ENCODE assay signal across 29 cellular contexts in the genomic region with DNA sequence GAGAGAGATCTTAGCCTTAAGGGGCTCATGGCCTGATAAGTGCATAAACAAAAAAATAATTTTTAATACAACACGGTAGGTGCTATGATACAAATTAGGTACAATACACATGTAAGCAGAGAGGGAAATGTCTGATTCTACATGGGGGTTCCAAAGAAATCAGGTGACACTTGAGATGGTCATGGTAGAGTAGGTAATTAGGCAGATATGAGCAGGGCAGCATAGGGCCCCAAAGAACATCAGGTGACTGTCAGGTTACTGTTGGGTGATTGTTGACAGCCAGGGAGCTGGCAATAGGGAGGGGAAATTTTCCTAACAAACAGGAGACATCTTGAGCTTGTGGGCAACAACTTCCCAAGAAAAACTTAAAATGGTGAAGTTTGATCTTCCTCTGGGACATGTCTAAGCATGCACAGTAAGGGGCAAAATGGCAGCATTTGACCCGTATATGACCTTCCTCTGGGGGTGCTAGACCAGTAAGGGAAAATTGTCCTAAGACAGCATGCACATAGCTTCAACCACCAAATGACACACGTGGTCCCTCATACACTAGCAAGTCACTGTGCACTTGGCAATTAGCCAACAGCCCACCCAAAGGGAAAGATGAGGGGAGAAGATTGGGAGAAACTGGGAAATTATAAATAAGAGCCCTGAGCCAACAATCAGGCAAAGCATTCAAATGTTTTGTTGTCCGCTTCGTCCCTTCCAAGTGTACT. TPM values are rescaled to one million over a fixed set of nuclear protein-coding genes. Genes with fewer than 3 reads are reported as not detected.
DNase-seq lines count a peak whose midpoint lies in the region; ATAC-seq, FAIRE-seq and TF ChIP-seq lines count a peak whose summit lies in the region.
"Had no signal": no experiment of that assay in that cellular context is flagged by ENCODE, and none has a peak within 500 bp of the region (broad histone marks: within the 10 kb centered on the region; RNA-seq: fewer than 3 reads in every experiment).

No MANE protein-coding gene starts in this region.

- TF ChIP-seq POLR2A in K562 (conservative IDR thresholded peaks at IDR 0.05) (no peak), esophagus squamous epithelium (IDR thresholded peaks at IDR 0.05) (no peak)

- POLR2A ChIA-PET in SK-N-SH (lab: Yijun Ruan, JAX), result no interaction called here
- POLR2A ChIA-PET in K562 (lab: Yijun Ruan, JAX), result interaction anchor here (0.7 to 1.7 kb wide), 3 partner anchors 9 to 13 kb away, joined by 3 to 4 read pairs (median 4); no protein-coding TSS in a partner anchor

- H3K4me2 ChIP-seq in SK-N-SH, result no peak overlapping the region
- no peak overlapping the region for H3K4me2 ChIP-seq in K562 (ENCODE audit: insufficient read depth, low read length)

- H2AFZ ChIP-seq in SK-N-SH (ENCODE audit: low read depth), result no peak overlapping the region
- H2AFZ ChIP-seq in K562 (ENCODE audit: low read depth, low read length), result no peak overlapping the region

- H3K36me3 ChIP-seq in SK-N-SH (replicated peaks in 1 of 2; ENCODE audit: control insufficient read depth in 1 of 2, insufficient read depth in 2 of 2, low read length in 1 of 2) (peaks cover 0 to 17% of the 10 kb centered on the region in 2 experiments), K562 (ENCODE audit: control insufficient read depth, insufficient read depth, low read length) (no peaks in the 10 kb centered on the region), esophagus squamous epithelium (peaks cover 0 to 26% (median 0%) of the 10 kb centered on the region in 3 donors)
- H3K36me3 ChIP-seq: gastrocnemius medialis, left lung had no signal

- no peak for DNase-seq in SK-N-SH
- DNase-seq in KBM-7, result peak; percentile 31
- DNase-seq in K562 (ENCODE audit: extremely low read depth in 1 of 4, low spot score in 3 of 4), result peak; percentile 24 to 55 (median 41)
- DNase-seq in SK-N-DZ (ENCODE audit: low spot score), result no peak
- no peak for DNase-seq in esophagus squamous epithelium (lab: John Stamatoyannopoulos, UW)
- DNase-seq: activated CD8-positive, alpha-beta T cell treated with anti-CD3 and anti-CD28 coated beads for 36 hours; activated T-cell treated with anti-CD3 and anti-CD28 coated beads, Interleukin-2, amount 50 U/mL, for 24 hours; body of pancreas; cortex of kidney; DMS79 treated with DMSO at 0.1 percent for 48 hours; gastrocnemius medialis; H9; Kasumi-1; left lung; mucosa of descending colon; NCI-H345; NK-92 treated with Interleukin-12 subunit alpha and Interleukin-12 subunit beta, amount 100 ng/mL, for 24 hours; retina; Right ventricle myocardium superior; stimulated activated CD4-positive, alpha-beta T cell treated with anti-CD3 and anti-CD28 coated beads, Interleukin-15, amount 100 ng/mL, for 24 hours; T-helper 17 cell; tibial artery had no signal

- H3K36me3 Mint-ChIP-seq in stimulated activated memory B cell treated with anti-CD40 and anti-IgM and Interleukin-4, amounts not matched to agents 10 μg/mL and 1 μg/mL and 100 μg/mL, for 72 hours, result peaks cover 39% of the 10 kb centered on the region
- H3K36me3 Mint-ChIP-seq: stimulated activated effector memory CD8-positive, alpha-beta T cell treated with anti-CD3 and anti-CD28 coated beads, Interleukin-12 subunit alpha, Interleukin-12 subunit beta, amount 100 ng/mL, for 72 hours had no signal

- CTCF ChIA-PET in SK-N-SH (lab: Yijun Ruan, JAX), result interaction anchor here (1.0 kb wide), 1 partner anchor 27 kb away, joined by 3 read pairs; no protein-coding TSS in a partner anchor
- CTCF ChIA-PET in K562 (lab: Yijun Ruan, JAX; ENCODE audit: low intra/inter-chr PET ratio), result no interaction called here

- peak overlapping the region; percentile 40 for H3K27ac Mint-ChIP-seq in stimulated activated memory B cell treated with anti-CD40 and anti-IgM and Interleukin-4, amounts not matched to agents 10 μg/mL and 1 μg/mL and 100 μg/mL, for 72 hours
- H3K27ac Mint-ChIP-seq: activated CD8-positive, alpha-beta T cell treated with anti-CD3 and anti-CD28 coated beads for 36 hours; activated naive CD4-positive, alpha-beta T cell treated with anti-CD3 and anti-CD28 coated beads, Interleukin-2, amount 50 U/mL, for 24 hours; activated T-cell treated with anti-CD3 and anti-CD28 coated beads, Interleukin-2, amount 50 U/mL, for 24 hours; CD4-positive, CD25-positive, alpha-beta regulatory T cell; H9; stimulated activated effector memory CD8-positive, alpha-beta T cell treated with anti-CD3 and anti-CD28 coated beads, Interleukin-12 subunit alpha, Interleukin-12 subunit beta, amount 100 ng/mL, for 72 hours; T-helper 17 cell had no signal

- TF ChIP-seq EP300 in SK-N-SH (IDR thresholded peaks at IDR 0.05; ENCODE audit: borderline replicate concordance in 1 of 2, low read depth in 1 of 2, low read length in 1 of 2), result no peak
- TF ChIP-seq EP300 in K562 (IDR thresholded peaks at IDR 0.05; ENCODE audit: low read length), result no peak

- H3K9me3 ChIP-seq in SK-N-SH, result no peaks in the 10 kb centered on the region
- H3K9me3 ChIP-seq in K562 (replicated peaks; ENCODE audit: control insufficient read depth, insufficient read depth, low read depth, low read length), result peaks cover 2% of the 10 kb centered on the region; the same call in 1 of the 2 replicates
- H3K9me3 ChIP-seq in esophagus squamous epithelium, result no peaks in the 10 kb centered on the region
- H3K9me3 ChIP-seq: body of pancreas, gastrocnemius medialis, mucosa of descending colon, tibial artery had no signal

- H3K9ac ChIP-seq in SK-N-SH (no peak overlapping the region), K562 (ENCODE audit: insufficient read depth in 1 of 2, low read depth in 2 of 2, low read length in 2 of 2) (no peak overlapping the region)

- in situ Hi-C loops in KBM-7 (cut with MboI; ENCODE audit: low pct_unique_long_range_greater_than_20kb, low sequenced_read_pairs), result no loop called here
- in situ Hi-C loops in K562 (cut with MboI), result no loop called here

- peaks cover 3% of the 10 kb centered on the region for H3K9me3 Mint-ChIP-seq in stimulated activated memory B cell treated with anti-CD40 and anti-IgM and Interleukin-4, amounts not matched to agents 10 μg/mL and 1 μg/mL and 100 μg/mL, for 72 hours
- H3K9me3 Mint-ChIP-seq: activated CD8-positive, alpha-beta T cell treated with anti-CD3 and anti-CD28 coated beads for 36 hours; activated naive CD4-positive, alpha-beta T cell treated with anti-CD3 and anti-CD28 coated beads, Interleukin-2, amount 50 U/mL, for 24 hours; activated T-cell treated with anti-CD3 and anti-CD28 coated beads, Interleukin-2, amount 50 U/mL, for 24 hours; stimulated activated effector memory CD8-positive, alpha-beta T cell treated with anti-CD3 and anti-CD28 coated beads, Interleukin-12 subunit alpha, Interleukin-12 subunit beta, amount 100 ng/mL, for 72 hours had no signal

- H4K20me1 ChIP-seq in SK-N-SH (ENCODE audit: insufficient read depth) (no peaks in the 10 kb centered on the region), K562 (replicated peaks; ENCODE audit: control insufficient read depth, insufficient read depth, low read length) (no peaks in the 10 kb centered on the region)

- no peak for ATAC-seq in SK-N-SH treated with all-trans-retinoic acid at 6 μM for 48 hours
- peak; percentile 81 for ATAC-seq in K562
- peak; percentile 57 for ATAC-seq in stimulated activated memory B cell treated with anti-CD40 and anti-IgM and Interleukin-4, amounts not matched to agents 10 μg/mL and 1 μg/mL and 100 μg/mL, for 72 hours
- ATAC-seq in GM21447 (IDR thresholded peaks at IDR 0.05; ENCODE audit: unreplicated experiment), result no peak
- ATAC-seq: activated CD8-positive, alpha-beta T cell treated with anti-CD3 and anti-CD28 coated beads for 36 hours; body of pancreas; gastrocnemius medialis; left lung; mucosa of descending colon; stimulated activated effector memory CD8-positive, alpha-beta T cell treated with anti-CD3 and anti-CD28 coated beads, Interleukin-12 subunit alpha, Interleukin-12 subunit beta, amount 100 ng/mL, for 72 hours; T-helper 17 cell had no signal

- peak; percentile 64 for FAIRE-seq in K562 (lab: Jason Lieb, UNC)
- FAIRE-seq: endothelial cell of umbilical vein had no signal

- H3K27ac ChIP-seq in SK-N-SH (ENCODE audit: low read depth in 2 of 2, low read length in 1 of 2) (no peak overlapping the region), K562 (ENCODE audit: extremely low read depth, low read depth, low read length) (no peak overlapping the region), esophagus squamous epithelium (no peak overlapping the region)
- H3K27ac ChIP-seq: body of pancreas, gastrocnemius medialis, left lung, tibial artery had no signal

- no TSS peak for BruUV-seq in K562 (replicated peaks; lab: Mats Ljungman, UMichigan)

- H3K79me2 ChIP-seq in SK-N-SH (ENCODE audit: insufficient read depth) (no peaks in the 10 kb centered on the region), K562 (ENCODE audit: control insufficient read depth, insufficient read depth, low read length) (no peaks in the 10 kb centered on the region)

- TF ChIP-seq CTCF in SK-N-SH (IDR thresholded peaks at IDR 0.05) (no peak), K562 (IDR thresholded peaks at IDR 0.05 in 2 of 3, conservative IDR thresholded peaks at IDR 0.05 in 1 of 3; ENCODE audit: insufficient read depth in 2 of 3, low read depth in 1 of 3, low read length in 3 of 3) (peak; percentile 22 to 33 (median 25); a peak in 2 of 6 replicates), esophagus squamous epithelium (IDR thresholded peaks at IDR 0.05) (no peak)

- no peak for TF ChIP-seq RAD21 in SK-N-SH (IDR thresholded peaks at IDR 0.05; ENCODE audit: low read length)
- no peak for TF ChIP-seq RAD21 in K562 (CRISPR knock-in tag; conservative IDR thresholded peaks at IDR 0.05 in 1 of 2, IDR thresholded peaks at IDR 0.05 in 1 of 2)

- H3K4me1 Mint-ChIP-seq in stimulated activated memory B cell treated with anti-CD40 and anti-IgM and Interleukin-4, amounts not matched to agents 10 μg/mL and 1 μg/mL and 100 μg/mL, for 72 hours, result peaks cover 10% of the 10 kb centered on the region
- H3K4me1 Mint-ChIP-seq: activated naive CD4-positive, alpha-beta T cell treated with anti-CD3 and anti-CD28 coated beads, Interleukin-2, amount 50 U/mL, for 24 hours; CD4-positive, CD25-positive, alpha-beta regulatory T cell; H9; stimulated activated effector memory CD8-positive, alpha-beta T cell treated with anti-CD3 and anti-CD28 coated beads, Interleukin-12 subunit alpha, Interleukin-12 subunit beta, amount 100 ng/mL, for 72 hours; T-helper 17 cell had no signal

- 97% methylated on average over 5 of the region's 5 CpGs for WGBS in SK-N-SH (ENCODE audit: low lambda C conversion rate)
- WGBS in K562 (ENCODE audit: insufficient coverage, low coverage, missing lambda C conversion rate), result 54% methylated on average over 5 of the region's 5 CpGs
- WGBS in esophagus squamous epithelium, 2 donors, result 85 to 89% methylated on average over 5 of the region's 5 CpGs

- H3K4me1 ChIP-seq in SK-N-SH (ENCODE audit: control insufficient read depth in 1 of 2, insufficient read depth in 2 of 2, low read depth in 1 of 2, low read length in 1 of 2), result no peaks in the 10 kb centered on the region
- H3K4me1 ChIP-seq in K562 (replicated peaks in 1 of 2; ENCODE audit: control insufficient read depth in 2 of 2, insufficient read depth in 2 of 2, low read length in 2 of 2), result no peaks in the 10 kb centered on the region
- H3K4me1 ChIP-seq in esophagus squamous epithelium, result no peaks in the 10 kb centered on the region
- H3K4me1 ChIP-seq: body of pancreas, gastrocnemius medialis, left lung, tibial artery had no signal

- H3K9me1 ChIP-seq in K562 (ENCODE audit: control insufficient read depth, insufficient read depth, low read length), result no peaks in the 10 kb centered on the region

- no peak overlapping the region for H3K4me3 Mint-ChIP-seq in stimulated activated memory B cell treated with anti-CD40 and anti-IgM and Interleukin-4, amounts not matched to agents 10 μg/mL and 1 μg/mL and 100 μg/mL, for 72 hours
- H3K4me3 Mint-ChIP-seq: activated CD8-positive, alpha-beta T cell treated with anti-CD3 and anti-CD28 coated beads for 36 hours; activated naive CD4-positive, alpha-beta T cell treated with anti-CD3 and anti-CD28 coated beads, Interleukin-2, amount 50 U/mL, for 24 hours; activated T-cell treated with anti-CD3 and anti-CD28 coated beads, Interleukin-2, amount 50 U/mL, for 24 hours; CD4-positive, CD25-positive, alpha-beta regulatory T cell; H9; stimulated activated effector memory CD8-positive, alpha-beta T cell treated with anti-CD3 and anti-CD28 coated beads, Interleukin-12 subunit alpha, Interleukin-12 subunit beta, amount 100 ng/mL, for 72 hours; T-helper 17 cell had no signal

- H3K4me3 ChIP-seq in SK-N-SH (ENCODE audit: low read depth in 2 of 2, low read length in 1 of 2) (no peak overlapping the region), K562 (no peak overlapping the region), esophagus squamous epithelium (no peak overlapping the region)
- H3K4me3 ChIP-seq: body of pancreas, gastrocnemius medialis, left lung, mucosa of descending colon, tibial artery had no signal

- H3K27me3 ChIP-seq in SK-N-SH (ENCODE audit: insufficient read depth) (no peaks in the 10 kb centered on the region), K562 (ENCODE audit: control insufficient read depth in 2 of 2, insufficient read depth in 2 of 2, low read length in 2 of 2) (peaks cover 0 to 5% of the 10 kb centered on the region in 2 experiments; a peak in 1 of 5 replicates), esophagus squamous epithelium (no peaks in the 10 kb centered on the region)
- H3K27me3 ChIP-seq: body of pancreas, gastrocnemius medialis, left lung, tibial artery had no signal

- intact Hi-C loops in K562 (cut with micrococcal nuclease) (no loop called here), esophagus squamous epithelium (cut with DNase I) (no loop called here)

- H3K27me3 Mint-ChIP-seq in stimulated activated memory B cell treated with anti-CD40 and anti-IgM and Interleukin-4, amounts not matched to agents 10 μg/mL and 1 μg/mL and 100 μg/mL, for 72 hours, result no peaks in the 10 kb centered on the region
- H3K27me3 Mint-ChIP-seq: activated naive CD4-positive, alpha-beta T cell treated with anti-CD3 and anti-CD28 coated beads, Interleukin-2, amount 50 U/mL, for 24 hours; T-helper 17 cell had no signal

- no peaks in the 10 kb centered on the region for H3F3A ChIP-seq in SK-N-SH (replicated peaks; ENCODE audit: insufficient read depth)

- no peaks in the 10 kb centered on the region for H3K9me2 ChIP-seq in SK-N-SH

RNA-seq across cellular contexts. Expression of a gene that starts 37.3 kb away (rescaled TPM):
- polyA plus RNA-seq in SK-N-SH (2012; rRNA removed) (5.2 and 6.0 TPM in 2 replicates), K562 (2011; rRNA removed) (7.4 and 8.2 TPM in 2 replicates), K562 (2014; fragmentation: Illumina TruSeq; extraction: Trizol) (25.7 and 27.3 TPM in 2 replicates), K562 (2014; fragmentation: Nextera tagmentation; extraction: Ambion mirVana) (1 to 10 TPM; 1.3 to 1.6 TPM), K562 (2014; rRNA removed) (18.8 and 20.3 TPM in 2 replicates)
- polyA plus RNA-seq in SK-N-SH (2012; cell fraction: cytosol; rRNA removed), result 4.2 and 4.5 TPM in 2 replicates
- 40.7 and 44.6 TPM in 2 replicates for polyA plus RNA-seq in SK-N-SH (2012; cell fraction: nucleus; rRNA removed)
- total RNA-seq in K562 (2011; cell fraction: chromatin; rRNA removed; ENCODE audit: low replicate concordance), result 144 and 165 TPM in 2 replicates
- 58.9 and 66.3 TPM in 2 replicates for total RNA-seq in K562 (2011; cell fraction: nucleolus; rRNA removed)
- total RNA-seq in K562 (2011; cell fraction: nucleoplasm; rRNA removed), result 88.6 and 115 TPM in 2 replicates
- total RNA-seq in K562 (2014; rRNA removed) (10.9 and 16.5 TPM in 2 replicates), K562 (2014; rRNA removed; fragmentation: Illumina TruSeq; extraction: Trizol) (11.6 and 13.0 TPM in 2 replicates), K562 (2015; rRNA removed; fragmentation: Illumina TruSeq; extraction: Trizol) (14.9 and 17.7 TPM in 2 replicates), K562 (2021) (24.0 and 26.6 TPM in 2 replicates), esophagus squamous epithelium (10 to 100 TPM in 2 of 4 donors, 1 to 10 TPM in 2; 8.0 to 30.7 (median 17.9) TPM)
- 4.4 and 5.5 TPM in 2 replicates for polyA plus RNA-seq in K562 (2011; cell fraction: cytosol; rRNA removed)
- 76.9 and 93.7 TPM in 2 replicates for polyA plus RNA-seq in K562 (2011; cell fraction: nucleus; rRNA removed)
- 14.4 and 14.7 TPM in 2 replicates for polyA plus RNA-seq in K562 (2012)
- polyA minus RNA-seq in K562 (2011; rRNA and poly(A)+ RNA removed), result 14.8 and 19.0 TPM in 2 replicates
- polyA minus RNA-seq in K562 (2011; cell fraction: cytosol; rRNA and poly(A)+ RNA removed), result 7.3 and 8.5 TPM in 2 replicates
- polyA minus RNA-seq in K562 (2011; cell fraction: nucleus; rRNA and poly(A)+ RNA removed), result 41.6 and 56.6 TPM in 2 replicates
- 11.5 and 16.6 TPM in 2 replicates for polyA plus RNA-seq in SK-N-DZ (2014; cell fraction: cytosol; rRNA removed)
- 57.7 and 92.4 TPM in 2 replicates for polyA plus RNA-seq in SK-N-DZ (2014; cell fraction: nucleus; rRNA removed)

RNA-seq across cellular contexts. Expression of a gene that starts 42.7 kb away (rescaled TPM):
- 24.0 and 25.1 TPM in 2 replicates for polyA plus RNA-seq in SK-N-SH (2012; rRNA removed)
- polyA plus RNA-seq in SK-N-SH (2012; cell fraction: cytosol; rRNA removed), result 15.9 and 25.5 TPM in 2 replicates
- polyA plus RNA-seq in SK-N-SH (2012; cell fraction: nucleus; rRNA removed), result 19.4 and 21.6 TPM in 2 replicates
- total RNA-seq in K562 (2011; cell fraction: chromatin; rRNA removed; ENCODE audit: low replicate concordance), result 18.5 and 18.8 TPM in 2 replicates
- total RNA-seq in K562 (2011; cell fraction: nucleolus; rRNA removed), result 8.7 and 11.2 TPM in 2 replicates
- total RNA-seq in K562 (2011; cell fraction: nucleoplasm; rRNA removed), result 13.9 and 23.4 TPM in 2 replicates
- 14.4 and 21.2 TPM in 2 replicates for total RNA-seq in K562 (2014; rRNA removed)
- 6.7 and 9.7 TPM in 2 replicates for total RNA-seq in K562 (2014; rRNA removed; fragmentation: Illumina TruSeq; extraction: Trizol)
- 5.0 TPM in 2 replicates for total RNA-seq in K562 (2015; rRNA removed; fragmentation: Illumina TruSeq; extraction: Trizol)
- 22.1 and 22.2 TPM in 2 replicates for total RNA-seq in K562 (2021)
- polyA plus RNA-seq in K562 (2011; rRNA removed), result 20.0 and 22.6 TPM in 2 replicates
- polyA plus RNA-seq in K562 (2011; cell fraction: cytosol; rRNA removed), result 16.3 and 47.6 TPM in 2 replicates
- 15.9 and 23.7 TPM in 2 replicates for polyA plus RNA-seq in K562 (2011; cell fraction: nucleus; rRNA removed)
- 7.2 and 11.9 TPM in 2 replicates for polyA plus RNA-seq in K562 (2012)
- 7.2 and 8.1 TPM in 2 replicates for polyA plus RNA-seq in K562 (2014; fragmentation: Illumina TruSeq; extraction: Trizol)
- polyA plus RNA-seq in K562 (2014; fragmentation: Nextera tagmentation; extraction: Ambion mirVana), result 1 to 10 TPM; 1.3 to 1.8 TPM
- polyA plus RNA-seq in K562 (2014; rRNA removed), result 13.7 and 19.0 TPM in 2 replicates
- 7.1 and 8.6 TPM in 2 replicates for polyA minus RNA-seq in K562 (2011; rRNA and poly(A)+ RNA removed)
- 5.7 and 7.3 TPM in 2 replicates for polyA minus RNA-seq in K562 (2011; cell fraction: cytosol; rRNA and poly(A)+ RNA removed)
- 6.8 and 9.6 TPM in 2 replicates for polyA minus RNA-seq in K562 (2011; cell fraction: nucleus; rRNA and poly(A)+ RNA removed)
- 55.9 and 84.1 TPM in 2 replicates for polyA plus RNA-seq in SK-N-DZ (2014; cell fraction: cytosol; rRNA removed)
- polyA plus RNA-seq in SK-N-DZ (2014; cell fraction: nucleus; rRNA removed), result 44.8 and 51.8 TPM in 2 replicates
- 100 to 1,000 TPM in 1 of 4 donors, 10 to 100 TPM in 3; 34.1 to 126 (median 80.1) TPM for total RNA-seq in esophagus squamous epithelium

RNA-seq across cellular contexts. Expression of a gene that starts 43.1 kb away (rescaled TPM):
- polyA plus RNA-seq in SK-N-SH (2012; rRNA removed) (76.7 and 78.9 TPM in 2 replicates), K562 (2011; rRNA removed) (97.8 and 118 TPM in 2 replicates), K562 (2014; fragmentation: Illumina TruSeq; extraction: Trizol) (158 and 167 TPM in 2 replicates), K562 (2014; fragmentation: Nextera tagmentation; extraction: Ambion mirVana) (10 to 100 TPM in 1 of 2 experiments, 1 to 10 TPM in 1; 9.2 to 13.6 TPM), K562 (2014; rRNA removed) (153 and 156 TPM in 2 replicates)
- polyA plus RNA-seq in SK-N-SH (2012; cell fraction: cytosol; rRNA removed), result 75.1 and 78.1 TPM in 2 replicates
- polyA plus RNA-seq in SK-N-SH (2012; cell fraction: nucleus; rRNA removed), result 112 and 123 TPM in 2 replicates
- total RNA-seq in K562 (2011; cell fraction: chromatin; rRNA removed; ENCODE audit: low replicate concordance), result 302 and 367 TPM in 2 replicates
- total RNA-seq in K562 (2011; cell fraction: nucleolus; rRNA removed), result 157 and 179 TPM in 2 replicates
- 204 and 221 TPM in 2 replicates for total RNA-seq in K562 (2011; cell fraction: nucleoplasm; rRNA removed)
- total RNA-seq in K562 (2014; rRNA removed) (138 and 161 TPM in 2 replicates), K562 (2014; rRNA removed; fragmentation: Illumina TruSeq; extraction: Trizol) (127 and 137 TPM in 2 replicates), K562 (2015; rRNA removed; fragmentation: Illumina TruSeq; extraction: Trizol) (122 and 124 TPM in 2 replicates), K562 (2021) (138 and 160 TPM in 2 replicates), esophagus squamous epithelium (10 to 100 TPM; 37.7 to 65.8 (median 49.0) TPM)
- polyA plus RNA-seq in K562 (2011; cell fraction: cytosol; rRNA removed), result 65.2 and 68.8 TPM in 2 replicates
- polyA plus RNA-seq in K562 (2011; cell fraction: nucleus; rRNA removed), result 184 and 242 TPM in 2 replicates
- 70.0 and 115 TPM in 2 replicates for polyA plus RNA-seq in K562 (2012)
- polyA minus RNA-seq in K562 (2011; rRNA and poly(A)+ RNA removed), result 89.1 and 113 TPM in 2 replicates
- 57.1 and 67.4 TPM in 2 replicates for polyA minus RNA-seq in K562 (2011; cell fraction: cytosol; rRNA and poly(A)+ RNA removed)
- polyA minus RNA-seq in K562 (2011; cell fraction: nucleus; rRNA and poly(A)+ RNA removed), result 83.1 and 96.6 TPM in 2 replicates
- polyA plus RNA-seq in SK-N-DZ (2014; cell fraction: cytosol; rRNA removed), result 72.3 and 78.6 TPM in 2 replicates
- polyA plus RNA-seq in SK-N-DZ (2014; cell fraction: nucleus; rRNA removed), result 106 and 136 TPM in 2 replicates

Comparison
In these comparisons a context has a peak if more than half of its experiments do, and no peak if none do; other contexts are left out.
1. DNase-seq: peak in KBM-7 (single experiment) and K562 (4 of 4); none in SK-N-SH (single experiment), SK-N-DZ (single experiment) and esophagus squamous epithelium (single experiment).
2. CTCF ChIP-seq: peak in K562 (3 of 3); none in SK-N-SH (single experiment) and esophagus squamous epithelium (0 of 6).
3. ATAC-seq: peak in K562 (single experiment) and stimulated activated memory B cell treated with anti-CD40 and anti-IgM and Interleukin-4, amounts not matched to agents 10 μg/mL and 1 μg/mL and 100 μg/mL, for 72 hours (single experiment); none in SK-N-SH treated with all-trans-retinoic acid at 6 μM for 48 hours (single experiment) and GM21447 (single experiment).